1 cellular context compared by ENCODE assay signal in the genomic region with DNA sequence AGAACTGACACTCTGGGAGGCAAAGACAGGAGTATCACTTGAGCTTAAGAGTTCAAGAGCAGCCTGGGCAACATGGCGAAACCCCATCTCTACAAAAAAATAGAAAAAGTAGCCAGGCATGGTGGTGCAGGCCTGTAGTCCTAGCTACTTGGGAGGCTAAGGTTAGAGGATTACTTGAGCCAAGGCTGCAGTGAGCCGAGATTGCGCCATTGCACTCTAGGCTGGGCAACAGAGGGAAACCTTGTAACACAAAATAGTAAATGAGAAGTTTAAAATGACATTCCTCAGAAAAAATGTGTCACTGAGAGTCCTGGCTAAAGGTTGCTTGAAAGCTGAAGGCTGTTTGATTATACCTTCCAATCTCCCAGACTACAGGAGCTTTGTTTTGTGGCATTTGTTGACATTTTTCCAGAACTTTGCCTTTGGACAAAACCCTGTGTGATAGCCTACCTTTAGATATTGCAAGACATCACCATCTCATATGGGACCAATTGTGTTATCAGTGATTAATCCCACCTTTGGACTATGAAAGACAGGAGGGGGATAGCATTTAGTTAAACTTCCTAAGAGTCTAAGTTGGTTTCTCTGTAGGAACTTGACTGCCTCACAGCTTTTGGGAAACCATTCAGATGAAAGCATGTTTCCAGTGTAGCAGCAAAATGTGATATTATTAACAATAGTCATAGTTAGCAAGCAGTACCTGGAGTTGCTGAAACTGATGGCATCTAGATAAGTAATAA.
TF ChIP-seq lines count a peak whose summit lies in the region.

No MANE protein-coding gene starts in this region.

TF ChIP-seq in HepG2, 621 proteins besides CTCF, POLR2A, EP300 and RAD21 (continued from another document and continues in another):
- TF ChIP-seq CENPX (CRISPR knock-in tag; IDR thresholded peaks at IDR 0.05) (no peak), CBFB (CRISPR knock-in tag; IDR thresholded peaks at IDR 0.05) (no peak), AHR (CRISPR knock-in tag; IDR thresholded peaks at IDR 0.05) (no peak), MXD4 (CRISPR knock-in tag; IDR thresholded peaks at IDR 0.05) (no peak), ZNF260 (CRISPR knock-in tag; IDR thresholded peaks at IDR 0.05; ENCODE audit: borderline replicate concordance, low read depth) (no peak), ZNF496 (CRISPR knock-in tag; IDR thresholded peaks at IDR 0.05; ENCODE audit: insufficient replicate concordance) (no peak), NFE2L1 (CRISPR knock-in tag; IDR thresholded peaks at IDR 0.05; ENCODE audit: borderline replicate concordance) (no peak), ZNF839 (CRISPR knock-in tag; IDR thresholded peaks at IDR 0.05; ENCODE audit: borderline replicate concordance) (no peak), BRD4 (CRISPR knock-in tag; IDR thresholded peaks at IDR 0.05) (no peak), SATB2 (CRISPR knock-in tag; IDR thresholded peaks at IDR 0.05) (no peak), FOSL2 (CRISPR knock-in tag; IDR thresholded peaks at IDR 0.05) (no peak), MIXL1 (CRISPR knock-in tag; IDR thresholded peaks at IDR 0.05) (no peak), MEIS2 (CRISPR knock-in tag; IDR thresholded peaks at IDR 0.05) (no peak), ZNF124 (CRISPR knock-in tag; IDR thresholded peaks at IDR 0.05) (no peak), ZNF460 (CRISPR knock-in tag; IDR thresholded peaks at IDR 0.05; ENCODE audit: borderline replicate concordance) (peak; percentile 92), KMT2A (CRISPR knock-in tag; IDR thresholded peaks at IDR 0.05) (0 out of 2 replicates have a peak, but pooled peaks have one; percentile 23), ELF1 (CRISPR knock-in tag; IDR thresholded peaks at IDR 0.05) (no peak), SP2 (CRISPR knock-in tag; IDR thresholded peaks at IDR 0.05) (no peak), RFX1 (IDR thresholded peaks at IDR 0.05) (peak; percentile 63), ZNF367 (CRISPR knock-in tag; IDR thresholded peaks at IDR 0.05; ENCODE audit: borderline replicate concordance) (no peak), ZNF780A (CRISPR knock-in tag; IDR thresholded peaks at IDR 0.05) (no peak), PPARG (CRISPR knock-in tag; conservative IDR thresholded peaks at IDR 0.05) (0 out of 2 replicates have a peak, but pooled peaks have one; percentile 27)
- TF ChIP-seq, protein P1, sequence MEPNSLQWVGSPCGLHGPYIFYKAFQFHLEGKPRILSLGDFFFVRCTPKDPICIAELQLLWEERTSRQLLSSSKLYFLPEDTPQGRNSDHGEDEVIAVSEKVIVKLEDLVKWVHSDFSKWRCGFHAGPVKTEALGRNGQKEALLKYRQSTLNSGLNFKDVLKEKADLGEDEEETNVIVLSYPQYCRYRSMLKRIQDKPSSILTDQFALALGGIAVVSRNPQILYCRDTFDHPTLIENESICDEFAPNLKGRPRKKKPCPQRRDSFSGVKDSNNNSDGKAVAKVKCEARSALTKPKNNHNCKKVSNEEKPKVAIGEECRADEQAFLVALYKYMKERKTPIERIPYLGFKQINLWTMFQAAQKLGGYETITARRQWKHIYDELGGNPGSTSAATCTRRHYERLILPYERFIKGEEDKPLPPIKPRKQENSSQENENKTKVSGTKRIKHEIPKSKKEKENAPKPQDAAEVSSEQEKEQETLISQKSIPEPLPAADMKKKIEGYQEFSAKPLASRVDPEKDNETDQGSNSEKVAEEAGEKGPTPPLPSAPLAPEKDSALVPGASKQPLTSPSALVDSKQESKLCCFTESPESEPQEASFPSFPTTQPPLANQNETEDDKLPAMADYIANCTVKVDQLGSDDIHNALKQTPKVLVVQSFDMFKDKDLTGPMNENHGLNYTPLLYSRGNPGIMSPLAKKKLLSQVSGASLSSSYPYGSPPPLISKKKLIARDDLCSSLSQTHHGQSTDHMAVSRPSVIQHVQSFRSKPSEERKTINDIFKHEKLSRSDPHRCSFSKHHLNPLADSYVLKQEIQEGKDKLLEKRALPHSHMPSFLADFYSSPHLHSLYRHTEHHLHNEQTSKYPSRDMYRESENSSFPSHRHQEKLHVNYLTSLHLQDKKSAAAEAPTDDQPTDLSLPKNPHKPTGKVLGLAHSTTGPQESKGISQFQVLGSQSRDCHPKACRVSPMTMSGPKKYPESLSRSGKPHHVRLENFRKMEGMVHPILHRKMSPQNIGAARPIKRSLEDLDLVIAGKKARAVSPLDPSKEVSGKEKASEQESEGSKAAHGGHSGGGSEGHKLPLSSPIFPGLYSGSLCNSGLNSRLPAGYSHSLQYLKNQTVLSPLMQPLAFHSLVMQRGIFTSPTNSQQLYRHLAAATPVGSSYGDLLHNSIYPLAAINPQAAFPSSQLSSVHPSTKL (CRISPR knock-in tag; IDR thresholded peaks at IDR 0.05), result peak; percentile 32
- TF ChIP-seq, protein P2, sequence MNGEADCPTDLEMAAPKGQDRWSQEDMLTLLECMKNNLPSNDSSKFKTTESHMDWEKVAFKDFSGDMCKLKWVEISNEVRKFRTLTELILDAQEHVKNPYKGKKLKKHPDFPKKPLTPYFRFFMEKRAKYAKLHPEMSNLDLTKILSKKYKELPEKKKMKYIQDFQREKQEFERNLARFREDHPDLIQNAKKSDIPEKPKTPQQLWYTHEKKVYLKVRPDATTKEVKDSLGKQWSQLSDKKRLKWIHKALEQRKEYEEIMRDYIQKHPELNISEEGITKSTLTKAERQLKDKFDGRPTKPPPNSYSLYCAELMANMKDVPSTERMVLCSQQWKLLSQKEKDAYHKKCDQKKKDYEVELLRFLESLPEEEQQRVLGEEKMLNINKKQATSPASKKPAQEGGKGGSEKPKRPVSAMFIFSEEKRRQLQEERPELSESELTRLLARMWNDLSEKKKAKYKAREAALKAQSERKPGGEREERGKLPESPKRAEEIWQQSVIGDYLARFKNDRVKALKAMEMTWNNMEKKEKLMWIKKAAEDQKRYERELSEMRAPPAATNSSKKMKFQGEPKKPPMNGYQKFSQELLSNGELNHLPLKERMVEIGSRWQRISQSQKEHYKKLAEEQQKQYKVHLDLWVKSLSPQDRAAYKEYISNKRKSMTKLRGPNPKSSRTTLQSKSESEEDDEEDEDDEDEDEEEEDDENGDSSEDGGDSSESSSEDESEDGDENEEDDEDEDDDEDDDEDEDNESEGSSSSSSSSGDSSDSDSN (CRISPR knock-in tag; IDR thresholded peaks at IDR 0.05), result no peak
- TF ChIP-seq, protein P3, sequence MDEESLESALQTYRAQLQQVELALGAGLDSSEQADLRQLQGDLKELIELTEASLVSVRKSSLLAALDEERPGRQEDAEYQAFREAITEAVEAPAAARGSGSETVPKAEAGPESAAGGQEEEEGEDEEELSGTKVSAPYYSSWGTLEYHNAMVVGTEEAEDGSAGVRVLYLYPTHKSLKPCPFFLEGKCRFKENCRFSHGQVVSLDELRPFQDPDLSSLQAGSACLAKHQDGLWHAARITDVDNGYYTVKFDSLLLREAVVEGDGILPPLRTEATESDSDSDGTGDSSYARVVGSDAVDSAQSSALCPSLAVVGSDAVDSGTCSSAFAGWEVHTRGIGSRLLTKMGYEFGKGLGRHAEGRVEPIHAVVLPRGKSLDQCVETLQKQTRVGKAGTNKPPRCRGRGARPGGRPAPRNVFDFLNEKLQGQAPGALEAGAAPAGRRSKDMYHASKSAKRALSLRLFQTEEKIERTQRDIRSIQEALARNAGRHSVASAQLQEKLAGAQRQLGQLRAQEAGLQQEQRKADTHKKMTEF (CRISPR knock-in tag; IDR thresholded peaks at IDR 0.05), result peak; percentile 20; the same call in 1 of the 2 replicates
- TF ChIP-seq, protein P4, sequence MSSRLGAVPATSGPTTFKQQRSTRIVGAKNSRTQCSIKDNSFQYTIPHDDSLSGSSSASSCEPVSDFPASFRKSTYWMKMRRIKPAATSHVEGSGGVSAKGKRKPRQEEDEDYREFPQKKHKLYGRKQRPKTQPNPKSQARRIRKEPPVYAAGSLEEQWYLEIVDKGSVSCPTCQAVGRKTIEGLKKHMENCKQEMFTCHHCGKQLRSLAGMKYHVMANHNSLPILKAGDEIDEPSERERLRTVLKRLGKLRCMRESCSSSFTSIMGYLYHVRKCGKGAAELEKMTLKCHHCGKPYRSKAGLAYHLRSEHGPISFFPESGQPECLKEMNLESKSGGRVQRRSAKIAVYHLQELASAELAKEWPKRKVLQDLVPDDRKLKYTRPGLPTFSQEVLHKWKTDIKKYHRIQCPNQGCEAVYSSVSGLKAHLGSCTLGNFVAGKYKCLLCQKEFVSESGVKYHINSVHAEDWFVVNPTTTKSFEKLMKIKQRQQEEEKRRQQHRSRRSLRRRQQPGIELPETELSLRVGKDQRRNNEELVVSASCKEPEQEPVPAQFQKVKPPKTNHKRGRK (CRISPR knock-in tag; IDR thresholded peaks at IDR 0.05), result no peak
- TF ChIP-seq, protein P5, sequence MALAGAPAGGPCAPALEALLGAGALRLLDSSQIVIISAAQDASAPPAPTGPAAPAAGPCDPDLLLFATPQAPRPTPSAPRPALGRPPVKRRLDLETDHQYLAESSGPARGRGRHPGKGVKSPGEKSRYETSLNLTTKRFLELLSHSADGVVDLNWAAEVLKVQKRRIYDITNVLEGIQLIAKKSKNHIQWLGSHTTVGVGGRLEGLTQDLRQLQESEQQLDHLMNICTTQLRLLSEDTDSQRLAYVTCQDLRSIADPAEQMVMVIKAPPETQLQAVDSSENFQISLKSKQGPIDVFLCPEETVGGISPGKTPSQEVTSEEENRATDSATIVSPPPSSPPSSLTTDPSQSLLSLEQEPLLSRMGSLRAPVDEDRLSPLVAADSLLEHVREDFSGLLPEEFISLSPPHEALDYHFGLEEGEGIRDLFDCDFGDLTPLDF (CRISPR knock-in tag; IDR thresholded peaks at IDR 0.05), result no peak
- TF ChIP-seq, protein P6, sequence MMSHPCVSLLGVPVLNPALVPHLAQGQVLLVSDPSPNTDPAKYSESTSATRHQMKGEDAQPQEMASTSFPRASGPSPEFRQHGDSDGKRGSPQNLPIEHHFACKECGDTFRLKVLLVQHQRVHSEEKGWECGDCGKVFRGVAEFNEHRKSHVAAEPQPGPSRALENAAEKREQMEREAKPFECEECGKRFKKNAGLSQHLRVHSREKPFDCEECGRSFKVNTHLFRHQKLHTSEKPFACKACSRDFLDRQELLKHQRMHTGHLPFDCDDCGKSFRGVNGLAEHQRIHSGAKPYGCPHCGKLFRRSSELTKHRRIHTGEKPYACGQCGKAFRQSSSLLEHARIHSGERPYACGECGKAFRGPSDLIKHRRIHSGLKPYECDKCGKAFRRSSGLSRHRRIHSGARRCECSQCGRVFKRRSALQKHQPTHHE (CRISPR knock-in tag; IDR thresholded peaks at IDR 0.05; ENCODE audit: borderline replicate concordance), result no peak
- TF ChIP-seq, protein P7, sequence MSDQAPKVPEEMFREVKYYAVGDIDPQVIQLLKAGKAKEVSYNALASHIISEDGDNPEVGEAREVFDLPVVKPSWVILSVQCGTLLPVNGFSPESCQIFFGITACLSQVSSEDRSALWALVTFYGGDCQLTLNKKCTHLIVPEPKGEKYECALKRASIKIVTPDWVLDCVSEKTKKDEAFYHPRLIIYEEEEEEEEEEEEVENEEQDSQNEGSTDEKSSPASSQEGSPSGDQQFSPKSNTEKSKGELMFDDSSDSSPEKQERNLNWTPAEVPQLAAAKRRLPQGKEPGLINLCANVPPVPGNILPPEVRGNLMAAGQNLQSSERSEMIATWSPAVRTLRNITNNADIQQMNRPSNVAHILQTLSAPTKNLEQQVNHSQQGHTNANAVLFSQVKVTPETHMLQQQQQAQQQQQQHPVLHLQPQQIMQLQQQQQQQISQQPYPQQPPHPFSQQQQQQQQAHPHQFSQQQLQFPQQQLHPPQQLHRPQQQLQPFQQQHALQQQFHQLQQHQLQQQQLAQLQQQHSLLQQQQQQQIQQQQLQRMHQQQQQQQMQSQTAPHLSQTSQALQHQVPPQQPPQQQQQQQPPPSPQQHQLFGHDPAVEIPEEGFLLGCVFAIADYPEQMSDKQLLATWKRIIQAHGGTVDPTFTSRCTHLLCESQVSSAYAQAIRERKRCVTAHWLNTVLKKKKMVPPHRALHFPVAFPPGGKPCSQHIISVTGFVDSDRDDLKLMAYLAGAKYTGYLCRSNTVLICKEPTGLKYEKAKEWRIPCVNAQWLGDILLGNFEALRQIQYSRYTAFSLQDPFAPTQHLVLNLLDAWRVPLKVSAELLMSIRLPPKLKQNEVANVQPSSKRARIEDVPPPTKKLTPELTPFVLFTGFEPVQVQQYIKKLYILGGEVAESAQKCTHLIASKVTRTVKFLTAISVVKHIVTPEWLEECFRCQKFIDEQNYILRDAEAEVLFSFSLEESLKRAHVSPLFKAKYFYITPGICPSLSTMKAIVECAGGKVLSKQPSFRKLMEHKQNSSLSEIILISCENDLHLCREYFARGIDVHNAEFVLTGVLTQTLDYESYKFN (CRISPR knock-in tag; conservative IDR thresholded peaks at IDR 0.05), result peak; percentile 52; the same call in 1 of the 2 replicates
- TF ChIP-seq, protein P8, sequence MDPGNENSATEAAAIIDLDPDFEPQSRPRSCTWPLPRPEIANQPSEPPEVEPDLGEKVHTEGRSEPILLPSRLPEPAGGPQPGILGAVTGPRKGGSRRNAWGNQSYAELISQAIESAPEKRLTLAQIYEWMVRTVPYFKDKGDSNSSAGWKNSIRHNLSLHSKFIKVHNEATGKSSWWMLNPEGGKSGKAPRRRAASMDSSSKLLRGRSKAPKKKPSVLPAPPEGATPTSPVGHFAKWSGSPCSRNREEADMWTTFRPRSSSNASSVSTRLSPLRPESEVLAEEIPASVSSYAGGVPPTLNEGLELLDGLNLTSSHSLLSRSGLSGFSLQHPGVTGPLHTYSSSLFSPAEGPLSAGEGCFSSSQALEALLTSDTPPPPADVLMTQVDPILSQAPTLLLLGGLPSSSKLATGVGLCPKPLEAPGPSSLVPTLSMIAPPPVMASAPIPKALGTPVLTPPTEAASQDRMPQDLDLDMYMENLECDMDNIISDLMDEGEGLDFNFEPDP (CRISPR knock-in tag; conservative IDR thresholded peaks at IDR 0.05), result 0 out of 2 replicates have a peak, but pooled peaks have one; percentile 56
- TF ChIP-seq, protein P9, sequence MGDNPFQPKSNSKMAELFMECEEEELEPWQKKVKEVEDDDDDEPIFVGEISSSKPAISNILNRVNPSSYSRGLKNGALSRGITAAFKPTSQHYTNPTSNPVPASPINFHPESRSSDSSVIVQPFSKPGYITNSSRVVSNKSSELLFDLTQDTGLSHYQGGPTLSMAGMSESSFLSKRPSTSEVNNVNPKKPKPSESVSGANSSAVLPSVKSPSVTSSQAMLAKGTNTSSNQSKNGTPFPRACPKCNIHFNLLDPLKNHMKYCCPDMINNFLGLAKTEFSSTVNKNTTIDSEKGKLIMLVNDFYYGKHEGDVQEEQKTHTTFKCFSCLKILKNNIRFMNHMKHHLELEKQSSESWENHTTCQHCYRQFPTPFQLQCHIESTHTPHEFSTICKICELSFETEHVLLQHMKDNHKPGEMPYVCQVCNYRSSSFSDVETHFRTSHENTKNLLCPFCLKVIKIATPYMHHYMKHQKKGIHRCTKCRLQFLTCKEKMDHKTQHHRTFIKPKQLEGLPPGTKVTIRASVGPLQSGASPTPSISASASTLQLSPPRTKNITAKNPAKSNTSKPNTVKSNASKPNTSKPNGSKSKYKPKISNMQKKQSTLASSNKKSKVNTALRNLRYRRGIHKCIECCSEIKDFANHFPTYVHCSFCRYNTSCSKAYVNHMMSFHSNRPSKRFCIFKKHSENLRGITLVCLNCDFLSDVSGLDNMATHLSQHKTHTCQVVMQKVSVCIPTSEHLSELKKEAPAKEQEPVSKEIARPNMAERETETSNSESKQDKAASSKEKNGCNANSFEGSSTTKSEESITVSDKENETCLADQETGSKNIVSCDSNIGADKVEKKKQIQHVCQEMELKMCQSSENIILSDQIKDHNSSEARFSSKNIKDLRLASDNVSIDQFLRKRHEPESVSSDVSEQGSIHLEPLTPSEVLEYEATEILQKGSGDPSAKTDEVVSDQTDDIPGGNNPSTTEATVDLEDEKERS (CRISPR knock-in tag; IDR thresholded peaks at IDR 0.05), result peak; percentile 93
- TF ChIP-seq, protein P10, sequence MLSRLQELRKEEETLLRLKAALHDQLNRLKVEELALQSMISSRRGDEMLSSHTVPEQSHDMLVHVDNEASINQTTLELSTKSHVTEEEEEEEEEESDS (CRISPR knock-in tag; IDR thresholded peaks at IDR 0.05; ENCODE audit: borderline replicate concordance), result no peak
